Comparison of ENCODE assay signal across 8 cellular contexts in the genomic region with DNA sequence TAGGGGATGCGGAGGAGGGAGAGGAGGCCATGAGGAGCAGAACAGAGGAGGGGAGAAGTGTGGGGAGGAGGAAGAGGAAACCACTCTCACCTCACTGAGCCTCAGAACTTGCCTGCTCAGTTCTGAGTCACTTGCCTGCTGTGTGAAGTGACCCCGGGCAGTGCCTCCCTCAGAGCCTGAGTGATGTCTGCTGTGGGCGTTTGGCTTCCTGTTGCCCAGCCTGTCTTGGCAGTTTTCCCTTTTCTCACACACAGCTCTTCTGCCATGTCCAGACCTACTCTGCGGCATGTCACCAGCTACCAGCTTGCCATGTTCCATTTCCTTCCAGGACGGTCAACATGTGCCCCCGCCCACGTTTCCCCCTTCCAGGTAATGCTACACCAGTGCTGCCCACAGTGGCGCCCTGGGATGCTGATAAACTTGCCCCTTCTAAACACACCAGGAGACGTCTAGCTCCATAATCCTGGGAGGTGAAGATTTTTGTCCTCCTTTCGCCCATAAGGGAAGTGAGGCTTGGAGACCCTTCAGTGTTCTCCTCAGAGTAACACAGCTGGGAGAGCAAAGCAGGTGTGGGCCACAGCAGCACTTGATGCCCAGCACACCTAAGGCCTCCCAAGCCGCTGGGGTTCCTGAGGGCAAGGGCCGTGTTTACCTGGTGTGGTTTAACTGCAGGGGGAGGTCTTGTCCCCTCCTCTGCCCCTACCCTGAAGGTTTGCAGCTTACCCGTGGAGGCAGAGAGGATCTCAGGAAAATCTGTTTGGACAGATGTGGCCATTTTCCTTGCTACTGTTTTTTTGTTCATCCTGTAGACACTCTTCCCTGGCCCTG.
DNase-seq lines count a peak whose midpoint lies in the region; ATAC-seq and TF ChIP-seq lines count a peak whose summit lies in the region.

No MANE protein-coding gene starts in this region.

- DNase-seq in SIG-M5 treated with dmso at 0.1 percent for 504 hours (lab: John Stamatoyannopoulos, UW; ENCODE audit: unreplicated experiment) (peak; percentile 43), SIG-M5 (lab: John Stamatoyannopoulos, UW) (no peak), RWPE2 (ENCODE audit: low spot score) (peak; percentile 76), endodermal cell (peak; percentile 39), NCI-H526 treated with DMSO at 0.1 percent for 48 hours (lab: John Stamatoyannopoulos, UW) (no peak), erythroblast (lab: John Stamatoyannopoulos, UW) (no peak), NCI-H2196 (lab: John Stamatoyannopoulos, UW; ENCODE audit: unreplicated experiment) (no peak)
- peak; percentile 4 to 32 (median 26) for DNase-seq in stimulated activated CD4-positive, alpha-beta T cell treated with anti-CD3 and anti-CD28 coated beads, TNF-alpha, amount 100 ng/mL, for 48 hours (ENCODE audit: low read depth in 3 of 3)

- no peak overlapping the region for H3K4me3 Mint-ChIP-seq in endodermal cell

- no peak for TF ChIP-seq POLR2A in erythroblast (IDR thresholded peaks at IDR 0.05; ENCODE audit: low read length)

- no peak overlapping the region for H3K4me3 ChIP-seq in RWPE2 (ENCODE audit: severe bottlenecking)
- no peak overlapping the region for H3K4me3 ChIP-seq in endodermal cell (ENCODE audit: low read length)

- H3K27ac ChIP-seq in RWPE2 (ENCODE audit: poor library complexity, severe bottlenecking) (no peak overlapping the region), endodermal cell (ENCODE audit: low read depth, low read length) (no peak overlapping the region)

- H3K4me1 ChIP-seq in RWPE2 (ENCODE audit: insufficient read depth, poor library complexity, severe bottlenecking) = peaks cover 5% of the 10 kb centered on the region
- H3K4me1 ChIP-seq in endodermal cell (ENCODE audit: control insufficient read depth, insufficient read depth, low read length) = no peaks in the 10 kb centered on the region

- H3K4me1 Mint-ChIP-seq in endodermal cell = peaks cover 7% of the 10 kb centered on the region

- no peak overlapping the region for H3K9ac ChIP-seq in endodermal cell (ENCODE audit: extremely low read depth, low read length, poor library complexity, severe bottlenecking)

- H3K27me3 ChIP-seq in RWPE2 (ENCODE audit: insufficient read depth, poor library complexity, severe bottlenecking) (peaks cover 5% of the 10 kb centered on the region), endodermal cell (ENCODE audit: control insufficient read depth, insufficient read depth, low read length, poor library complexity, severe bottlenecking) (no peaks in the 10 kb centered on the region)

- H3K27me3 Mint-ChIP-seq in endodermal cell (ENCODE audit: insufficient read depth) = peaks cover 1% of the 10 kb centered on the region

- no peaks in the 10 kb centered on the region for H3K36me3 Mint-ChIP-seq in endodermal cell (ENCODE audit: low read depth)

- peak; percentile 83 for ATAC-seq in RWPE2 (ENCODE audit: low read depth)

- H3K9me3 ChIP-seq in RWPE2 (ENCODE audit: severe bottlenecking) (no peaks in the 10 kb centered on the region), endodermal cell (ENCODE audit: control insufficient read depth, low read length) (no peaks in the 10 kb centered on the region)

- WGBS in endodermal cell (ENCODE audit: insufficient coverage in 1 of 2, insufficient read length in 1 of 2), 2 experiments = 84 to 90% methylated on average over 9 to 13 of the region's 13 CpGs

- H3K36me3 ChIP-seq in RWPE2 (ENCODE audit: low read depth) (no peaks in the 10 kb centered on the region), endodermal cell (ENCODE audit: control insufficient read depth, insufficient read depth, low read length) (no peaks in the 10 kb centered on the region)

- no peak for TF ChIP-seq CTCF in RWPE2 (IDR thresholded peaks at IDR 0.05; ENCODE audit: poor library complexity, severe bottlenecking)
- no peak for TF ChIP-seq CTCF in endodermal cell (conservative IDR thresholded peaks at IDR 0.05)

- H3K9me3 Mint-ChIP-seq in endodermal cell = no peaks in the 10 kb centered on the region

- no peak overlapping the region for H3K27ac Mint-ChIP-seq in endodermal cell

Comparison
In these comparisons a context has a peak if more than half of its experiments do, and no peak if none do; other contexts are left out.
1. DNase-seq: peak in SIG-M5 treated with dmso at 0.1 percent for 504 hours (single experiment), RWPE2 (single experiment), endodermal cell (single experiment) and stimulated activated CD4-positive, alpha-beta T cell treated with anti-CD3 and anti-CD28 coated beads, TNF-alpha, amount 100 ng/mL, for 48 hours (3 of 3); none in SIG-M5 (single experiment), NCI-H526 treated with DMSO at 0.1 percent for 48 hours (single experiment), erythroblast (0 of 2) and NCI-H2196 (single experiment).